In the genomic region with DNA sequence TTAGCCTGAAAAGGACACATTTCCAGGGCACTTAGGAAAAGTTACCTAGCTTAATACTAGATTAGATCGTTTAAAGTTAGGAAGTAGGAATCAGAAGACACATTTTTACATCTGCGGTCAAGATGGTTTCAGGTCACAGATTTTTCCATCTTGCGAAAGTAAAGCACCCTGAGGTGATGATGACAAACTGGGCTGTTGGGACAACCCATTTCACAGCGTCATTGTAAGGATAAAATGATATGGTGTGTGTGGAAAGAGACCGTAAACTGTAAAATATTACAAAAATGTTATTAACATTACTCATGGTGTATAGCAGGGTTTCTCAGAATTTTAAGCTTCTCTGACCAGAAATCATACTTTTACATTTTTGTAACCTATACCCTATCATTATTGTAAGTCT, we compare ENCODE assay signal across 13 cellular contexts.
"Had no signal": no experiment of that assay in that cellular context is flagged by ENCODE, and none has a peak within 500 bp of the region (broad histone marks: within the 10 kb centered on the region; RNA-seq: fewer than 3 reads in every experiment).

No MANE protein-coding gene starts in this region.

- H3K27me3 ChIP-seq: dorsolateral prefrontal cortex, esophagus squamous epithelium had no signal

- H3K4me3 ChIP-seq: dorsolateral prefrontal cortex, esophagus squamous epithelium, left ventricle myocardium inferior, prostate gland, tibial nerve had no signal

- ATAC-seq: activated naive CD4-positive, alpha-beta T cell treated with anti-CD3 and anti-CD28 coated beads, Interleukin-2, amount 50 U/mL, for 72 hours; natural killer cell; sciatic nerve; stimulated activated naive B cell treated with anti-CD40 and anti-IgM and Interleukin-4, amounts not matched to agents 10 μg/mL and 1 μg/mL and 100 μg/mL, for 72 hours had no signal

- H3K9me3 ChIP-seq: esophagus squamous epithelium, prostate gland had no signal

- DNase-seq: activated effector memory CD4-positive, alpha-beta T cell treated with Interleukin-2 at 50 U/mL for 16 hours; activated T-cell treated with anti-CD3 and anti-CD28 coated beads, Interleukin-2, amount 50 U/mL, for 1 hour; dorsolateral prefrontal cortex; esophagus squamous epithelium; kidney; left ventricle myocardium inferior; natural killer cell; stimulated activated CD4-positive, alpha-beta T cell treated with anti-CD3 and anti-CD28 coated beads, Interleukin-2, amount 100 ng/mL, for 24 hours; stimulated activated naive B cell treated with anti-CD40 and anti-IgM and Interleukin-4, amounts not matched to agents 10 μg/mL and 1 μg/mL and 100 μg/mL, for 72 hours had no signal

- H3K4me1 ChIP-seq: esophagus squamous epithelium, left ventricle myocardium inferior, prostate gland, tibial nerve had no signal

- H3K36me3 ChIP-seq: esophagus squamous epithelium, left ventricle myocardium inferior, prostate gland, tibial nerve had no signal

- H3K27ac ChIP-seq: dorsolateral prefrontal cortex, esophagus squamous epithelium, left ventricle myocardium inferior, prostate gland, tibial nerve had no signal
